ENCODE assay signal across 17 cellular contexts in the genomic region with DNA sequence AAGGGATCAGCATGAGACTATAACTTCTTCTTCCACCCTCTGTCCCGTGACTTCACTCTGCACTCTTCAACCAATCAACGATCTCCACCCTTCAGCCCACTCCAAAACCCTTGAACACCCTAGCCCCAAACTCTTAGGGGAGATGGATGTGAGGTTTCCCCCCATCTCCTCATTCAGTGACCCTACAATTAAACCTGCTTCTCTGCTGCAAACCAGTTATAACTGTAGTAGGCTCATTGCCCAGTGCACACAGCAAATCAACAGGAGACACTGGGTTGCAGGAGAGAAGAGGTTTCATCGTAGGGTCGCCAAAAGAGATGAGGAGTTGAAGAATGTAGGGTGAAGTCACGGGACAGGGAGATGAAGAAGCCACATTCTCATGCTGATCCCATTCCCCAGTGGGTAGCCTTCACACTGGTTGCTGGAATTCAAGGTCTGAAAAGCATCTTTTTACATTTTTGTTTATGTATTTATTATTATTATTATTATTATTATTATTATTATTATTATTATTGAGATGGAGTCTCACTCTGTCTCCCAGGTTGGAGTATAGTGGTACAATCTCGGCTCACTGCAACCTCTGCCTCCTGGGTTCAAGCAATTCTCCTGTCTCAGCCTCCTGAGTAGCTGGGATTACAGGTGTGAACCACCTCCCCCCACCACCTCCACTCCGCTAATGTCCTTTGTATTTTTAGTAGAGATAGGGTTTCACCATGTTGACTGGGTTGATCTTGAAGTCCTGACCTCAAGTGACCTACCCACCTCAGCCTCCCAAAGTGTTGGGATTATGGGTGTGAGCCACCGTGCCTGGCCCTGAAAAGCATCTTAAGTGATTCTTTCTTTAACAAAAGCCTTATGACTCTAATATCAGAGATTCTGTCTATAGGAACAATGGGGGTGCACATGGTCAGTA. TPM values are rescaled to one million over a fixed set of nuclear protein-coding genes. Genes with fewer than 3 reads are reported as not detected.
DNase-seq lines count a peak whose midpoint lies in the region; ATAC-seq, FAIRE-seq and TF ChIP-seq lines count a peak whose summit lies in the region.
"Had no signal": no experiment of that assay in that cellular context is flagged by ENCODE, and none has a peak within 500 bp of the region (broad histone marks: within the 10 kb centered on the region; RNA-seq: fewer than 3 reads in every experiment).

No MANE protein-coding gene starts in this region.

- H2BK5ac ChIP-seq in H1 (ENCODE audit: low read depth, low read length) (peak overlapping the region; percentile 92; the same call in 1 of the 2 replicates), mesenchymal stem cell (ENCODE audit: low read depth, low read length, poor library complexity, severe bottlenecking) (no peak overlapping the region)

- POLR2A ChIA-PET in H1 (lab: Charles Lee; ENCODE audit: partially characterized antibody) = interaction anchor here (0.9 to 1.6 kb wide), 5 partner anchors 17 to 77 kb away, joined by 3 to 6 read pairs (median 5); a partner anchor contains a TSS

- TF ChIP-seq CTCF in H1 (IDR thresholded peaks at IDR 0.05; ENCODE audit: control extremely low read depth in 1 of 3, insufficient read depth in 1 of 3, low read depth in 1 of 3, low read length in 3 of 3) = no peak
- no peak for TF ChIP-seq CTCF in left ventricle myocardium inferior (IDR thresholded peaks at IDR 0.05; ENCODE audit: borderline replicate concordance)

- H3K4me3 ChIP-seq in HUES48 (ENCODE audit: low read depth, low read length) = 0 out of 2 replicates have a peak overlapping the region, but pooled peaks have one; percentile 2
- peak overlapping the region in 1 of 4 experiments; percentile 18; a peak in 1 of 8 replicates for H3K4me3 ChIP-seq in H1 (ENCODE audit: extremely low read depth in 1 of 4, insufficient read depth in 2 of 4, low read depth in 3 of 4, low read length in 4 of 4)
- H3K4me3 ChIP-seq in mesenchymal stem cell (ENCODE audit: insufficient read depth in 1 of 2, low read depth in 1 of 2, low read length in 2 of 2) = no peak overlapping the region
- no peak overlapping the region for H3K4me3 ChIP-seq in left ventricle myocardium inferior
- H3K4me3 ChIP-seq: A549 had no signal

- H3K27me3 ChIP-seq in HUES48 (ENCODE audit: control insufficient read depth, insufficient read depth, low read length) = no peaks in the 10 kb centered on the region
- H3K27me3 ChIP-seq in H1 (replicated peaks in 1 of 4; ENCODE audit: control insufficient read depth in 3 of 4, extremely low read depth in 1 of 4, insufficient read depth in 3 of 4, low read length in 3 of 4) = no peaks in the 10 kb centered on the region
- peaks cover 18 to 38% of the 10 kb centered on the region in 2 experiments for H3K27me3 ChIP-seq in mesenchymal stem cell (ENCODE audit: control insufficient read depth in 1 of 2, insufficient read depth in 1 of 2, low read length in 2 of 2)
- H3K27me3 ChIP-seq in left ventricle myocardium inferior (ENCODE audit: low read depth) = peaks cover 66% of the 10 kb centered on the region

- H2AK5ac ChIP-seq in H1 (ENCODE audit: low read depth, low read length) = peak overlapping the region; percentile 68
- H2AK5ac ChIP-seq in mesenchymal stem cell (ENCODE audit: low read length, severe bottlenecking) = no peak overlapping the region

- intact Hi-C loops in left ventricle myocardium inferior (cut with micrococcal nuclease) = no loop called here

- H3K27ac ChIP-seq in HUES48 (ENCODE audit: low read depth, low read length) (peak overlapping the region; percentile 70), H1 (ENCODE audit: low read depth, low read length) (peak overlapping the region; percentile 50), mesenchymal stem cell (ENCODE audit: low read length, poor library complexity, severe bottlenecking) (no peak overlapping the region), left ventricle myocardium inferior (replicated peaks) (no peak overlapping the region)
- H3K27ac ChIP-seq: A549 had no signal

- peak overlapping the region; percentile 88 for H2BK20ac ChIP-seq in H1 (ENCODE audit: low read length)

- H3K56ac ChIP-seq in H1 (replicated peaks; ENCODE audit: insufficient read length, low read depth, low read length) = no peak overlapping the region

- H2BK12ac ChIP-seq in H1 (ENCODE audit: low read depth, low read length) (peak overlapping the region; percentile 93; the same call in 1 of the 2 replicates), mesenchymal stem cell (ENCODE audit: low read length in 2 of 2) (no peak overlapping the region)

- H3K4ac ChIP-seq in H1 (replicated peaks; ENCODE audit: insufficient read length, low read depth, low read length) = peak overlapping the region; percentile 86
- H3K4ac ChIP-seq in mesenchymal stem cell (ENCODE audit: low read depth in 1 of 2, low read length in 2 of 2) = no peak overlapping the region

- H4K8ac ChIP-seq in H1 (ENCODE audit: extremely low read depth, insufficient read depth, low read length) (no peak overlapping the region), mesenchymal stem cell (ENCODE audit: low read length) (no peak overlapping the region)

- H3K9ac ChIP-seq in HUES48 (ENCODE audit: low read depth, low read length) (no peak overlapping the region), H1 (replicated peaks in 1 of 4; ENCODE audit: extremely low read depth in 1 of 4, low read depth in 3 of 4, low read length in 3 of 4) (no peak overlapping the region; a peak in 2 of 7 replicates), mesenchymal stem cell (ENCODE audit: low read length) (no peak overlapping the region)

- TF ChIP-seq RAD21 in H1 (IDR thresholded peaks at IDR 0.05 in 1 of 2, conservative IDR thresholded peaks at IDR 0.05 in 1 of 2; ENCODE audit: low read depth in 2 of 2, low read length in 2 of 2) = no peak

- H2BK15ac ChIP-seq in H1 (ENCODE audit: low read length) = peak overlapping the region; percentile 34; the same call in 1 of the 2 replicates
- H2BK15ac ChIP-seq in mesenchymal stem cell (ENCODE audit: low read depth, poor library complexity, severe bottlenecking) = no peak overlapping the region

- H3K9me3 ChIP-seq in HUES48 (ENCODE audit: control insufficient read depth, insufficient read depth, low read length) = no peaks in the 10 kb centered on the region
- H3K9me3 ChIP-seq in H1 (ENCODE audit: insufficient read depth in 2 of 2, low read depth in 1 of 2, low read length in 1 of 2) = no peaks in the 10 kb centered on the region
- no peaks in the 10 kb centered on the region for H3K9me3 ChIP-seq in mesenchymal stem cell (ENCODE audit: control insufficient read depth, low read length)
- H3K9me3 ChIP-seq in left ventricle myocardium inferior (replicated peaks) = no peaks in the 10 kb centered on the region
- H3K9me3 ChIP-seq: A549 had no signal

- H2BK120ac ChIP-seq in H1 (replicated peaks; ENCODE audit: low read depth, low read length) (peak overlapping the region; percentile 94), mesenchymal stem cell (ENCODE audit: low read depth, low read length) (no peak overlapping the region)

- H3K23me2 ChIP-seq in H1 (ENCODE audit: low read depth, low read length) = peaks cover 4% of the 10 kb centered on the region; the same call in 1 of the 2 replicates

- FAIRE-seq in H1 (lab: Jason Lieb, UNC) = no peak
- FAIRE-seq: D721Med, G401.6, GM12891 had no signal

- no peak overlapping the region for H3K14ac ChIP-seq in H1 (ENCODE audit: insufficient read length)
- no peak overlapping the region for H3K14ac ChIP-seq in mesenchymal stem cell (ENCODE audit: low read length in 2 of 2)

- DNase-seq in H1 (ENCODE audit: low read depth in 1 of 2, low spot score in 2 of 2) = no peak
- DNase-seq in mesenchymal stem cell = no peak
- no peak for DNase-seq in left ventricle myocardium inferior
- no peak for DNase-seq in NCI-H82 treated with DMSO at 0.1 percent for 48 hours (lab: John Stamatoyannopoulos, UW; ENCODE audit: unreplicated experiment)
- DNase-seq: CD8-positive, alpha-beta T cell; COR-L47; DMS153; DMS79 treated with DMSO at 0.1 percent for 48 hours; EL had no signal

- peak overlapping the region; percentile 96 for H4K91ac ChIP-seq in H1 (replicated peaks; ENCODE audit: insufficient read length, low read length)
- peak overlapping the region; percentile 2 for H4K91ac ChIP-seq in mesenchymal stem cell (ENCODE audit: low read length)

- TF ChIP-seq POLR2A in H1 (IDR thresholded peaks at IDR 0.05; ENCODE audit: control extremely low read depth in 1 of 2, low read depth in 2 of 2, low read length in 2 of 2) = no peak

- CTCF ChIA-PET in H1 (lab: Charles Lee; ENCODE audit: partially characterized antibody) = interaction anchor here (0.5 to 1.4 kb wide), 4 partner anchors 14 to 382 kb away, joined by 3 to 7 read pairs (median 4); no protein-coding TSS in a partner anchor

- H3K4me1 ChIP-seq in HUES48 (ENCODE audit: control insufficient read depth, insufficient read depth, low read length) (peaks cover 30% of the 10 kb centered on the region), H1 (replicated peaks in 1 of 4; ENCODE audit: control insufficient read depth in 3 of 4, insufficient read depth in 4 of 4, low read length in 3 of 4) (peaks cover 0 to 24% (median 13%) of the 10 kb centered on the region in 4 experiments; a peak in 5 of 7 replicates), mesenchymal stem cell (ENCODE audit: control insufficient read depth, insufficient read depth, low read depth, low read length) (peaks cover 3% of the 10 kb centered on the region), left ventricle myocardium inferior (no peaks in the 10 kb centered on the region)

- H3K36me3 ChIP-seq in HUES48 (ENCODE audit: control insufficient read depth, insufficient read depth, low read length) (no peaks in the 10 kb centered on the region), H1 (ENCODE audit: control insufficient read depth in 2 of 4, insufficient read depth in 4 of 4, low read length in 3 of 4) (no peaks in the 10 kb centered on the region), mesenchymal stem cell (ENCODE audit: control insufficient read depth in 1 of 2, insufficient read depth in 2 of 2, low read depth in 1 of 2, low read length in 2 of 2) (no peaks in the 10 kb centered on the region), left ventricle myocardium inferior (no peaks in the 10 kb centered on the region)

- no peak overlapping the region for H2AFZ ChIP-seq in H1 (ENCODE audit: low read length)
- H2AFZ ChIP-seq in mesenchymal stem cell (ENCODE audit: low read depth, low read length) = no peak overlapping the region

- TF ChIP-seq EP300 in H1 (IDR thresholded peaks at IDR 0.05; ENCODE audit: borderline replicate concordance in 1 of 2, low read depth in 2 of 2, low read length in 2 of 2) = no peak

- H3K4me2 ChIP-seq in H1 (ENCODE audit: insufficient read depth in 1 of 2, low read depth in 2 of 2, low read length in 2 of 2) (peak overlapping the region; percentile 32 to 50), mesenchymal stem cell (ENCODE audit: low read length, poor library complexity, severe bottlenecking) (no peak overlapping the region)
- H3K4me2 ChIP-seq: A549 had no signal

- peak overlapping the region; percentile 65 for H3K18ac ChIP-seq in H1 (ENCODE audit: extremely low read depth, low read length)
- H3K18ac ChIP-seq in mesenchymal stem cell (ENCODE audit: low read depth in 1 of 2, low read length in 2 of 2) = peak overlapping the region in 1 of 2 experiments; percentile 56

- no peaks in the 10 kb centered on the region for H4K20me1 ChIP-seq in H1 (replicated peaks in 1 of 2; ENCODE audit: control insufficient read depth in 1 of 2, insufficient read depth in 2 of 2, low read length in 2 of 2)

- H3K23ac ChIP-seq in H1 (ENCODE audit: insufficient read length) = no peak overlapping the region
- H3K23ac ChIP-seq in mesenchymal stem cell (ENCODE audit: low read length in 2 of 2) = no peak overlapping the region

- peak overlapping the region; percentile 70 for H4K5ac ChIP-seq in H1 (ENCODE audit: insufficient read length, low read depth, low read length)

- ATAC-seq in GM19467 (IDR thresholded peaks at IDR 0.05; ENCODE audit: unreplicated experiment) = no peak
- ATAC-seq in GM18520 (IDR thresholded peaks at IDR 0.05; ENCODE audit: unreplicated experiment) = no peak
- ATAC-seq: A549; CD8-positive, alpha-beta T cell; HCT116 had no signal

- no peaks in the 10 kb centered on the region for H3K79me1 ChIP-seq in H1 (ENCODE audit: low read depth, low read length)
- no peaks in the 10 kb centered on the region for H3K79me1 ChIP-seq in mesenchymal stem cell (replicated peaks; ENCODE audit: low read length, poor library complexity, severe bottlenecking)

- peaks cover 2 to 7% of the 10 kb centered on the region in 2 experiments; a peak in 3 of 4 replicates for H3K79me2 ChIP-seq in H1 (ENCODE audit: control insufficient read depth in 1 of 2, insufficient read depth in 2 of 2, low read length in 2 of 2)

- WGBS in H1 (ENCODE audit: extremely low coverage in 1 of 2, insufficient coverage in 1 of 2, insufficient read length in 1 of 2, insufficient replicate concordance in 2 of 2, low coverage in 1 of 2, low lambda C conversion rate in 2 of 2, missing lambda C conversion rate in 1 of 2), 2 experiments = 42% methylated on average over 8 of the region's 8 CpGs; no CpG with 5 or more reads in 1 of the 2 experiments
- 73% methylated on average over 5 of the region's 8 CpGs for WGBS in mesenchymal stem cell

RNA-seq across cellular contexts. Expression of a gene that starts 5.8 kb away (rescaled TPM):
- total RNA-seq in H1 (2021; fragmentation: NEBNext Ultra II Directional; extraction: Animal tissue kit (Norgen Biotek cat#: 25700)) = 245 and 267 TPM in 2 replicates
- polyA plus RNA-seq in H1 (2011; rRNA removed) = 97.9 and 210 TPM in 2 replicates
- 52.4 TPM for polyA plus RNA-seq in H1 (2011; cell fraction: cytosol; rRNA removed)
- polyA plus RNA-seq in H1 (2011; cell fraction: nucleus; rRNA removed) = 157 TPM
- 214 to 243 TPM (median 222 TPM) in 4 replicates for polyA plus RNA-seq in H1 (2012, experiment 1 of 2)
- polyA plus RNA-seq in H1 (2012, experiment 2 of 2) = 261 TPM
- 325 TPM for polyA plus RNA-seq in H1 (2013, experiment 1 of 2)
- 381 TPM for polyA plus RNA-seq in H1 (2013, experiment 2 of 2)
- 53.2 and 95.0 TPM in 2 replicates for polyA minus RNA-seq in H1 (2011; rRNA and poly(A)+ RNA removed)
- 96.9 TPM for polyA minus RNA-seq in H1 (2011; cell fraction: cytosol; rRNA and poly(A)+ RNA removed)
- 50.5 TPM for polyA minus RNA-seq in H1 (2011; cell fraction: nucleus; rRNA and poly(A)+ RNA removed)
- polyA plus RNA-seq in mesenchymal stem cell (2013, experiment 1 of 2) = 19.0 TPM
- polyA plus RNA-seq in mesenchymal stem cell (2013, experiment 2 of 2) = 18.5 TPM
- 0.44 TPM for total RNA-seq in left ventricle myocardium inferior

RNA-seq across cellular contexts. Expression of a gene that starts 31.8 kb away (rescaled TPM):
- 51.0 and 53.3 TPM in 2 replicates for total RNA-seq in H1 (2021; fragmentation: NEBNext Ultra II Directional; extraction: Animal tissue kit (Norgen Biotek cat#: 25700))
- 35.3 and 62.4 TPM in 2 replicates for polyA plus RNA-seq in H1 (2011; rRNA removed)
- polyA plus RNA-seq in H1 (2011; cell fraction: cytosol; rRNA removed) = 32.1 TPM
- polyA plus RNA-seq in H1 (2011; cell fraction: nucleus; rRNA removed) = 35.7 TPM
- polyA plus RNA-seq in H1 (2012, experiment 1 of 2) = 25.0 to 41.1 TPM (median 36.3 TPM) in 4 replicates
- 20.2 TPM for polyA plus RNA-seq in H1 (2012, experiment 2 of 2)
- 28.7 TPM for polyA plus RNA-seq in H1 (2013, experiment 1 of 2)
- polyA plus RNA-seq in H1 (2013, experiment 2 of 2) = 31.9 TPM
- 88.6 and 100 TPM in 2 replicates for polyA minus RNA-seq in H1 (2011; rRNA and poly(A)+ RNA removed)
- 72.1 TPM for polyA minus RNA-seq in H1 (2011; cell fraction: cytosol; rRNA and poly(A)+ RNA removed)
- 34.7 TPM for polyA minus RNA-seq in H1 (2011; cell fraction: nucleus; rRNA and poly(A)+ RNA removed)
- polyA plus RNA-seq in mesenchymal stem cell (2013, experiment 1 of 2) = 91.5 TPM
- 89.9 TPM for polyA plus RNA-seq in mesenchymal stem cell (2013, experiment 2 of 2)
- total RNA-seq in left ventricle myocardium inferior = 13.6 TPM

Comparison
In these comparisons a context has a peak if more than half of its experiments do, and no peak if none do; other contexts are left out.
1. H3K27ac ChIP-seq: peak in HUES48 (single experiment) and H1 (single experiment); none in mesenchymal stem cell (single experiment) and left ventricle myocardium inferior (single experiment).
2. RNA of a gene that starts 5.8 kb away (total RNA-seq): 245 to 267 TPM in H1; 0.44 TPM in left ventricle myocardium inferior (single experiment); every median in the first group is over 100 times any median in the second.